ENCODE assay signal across 18 cellular contexts in the genomic region with DNA sequence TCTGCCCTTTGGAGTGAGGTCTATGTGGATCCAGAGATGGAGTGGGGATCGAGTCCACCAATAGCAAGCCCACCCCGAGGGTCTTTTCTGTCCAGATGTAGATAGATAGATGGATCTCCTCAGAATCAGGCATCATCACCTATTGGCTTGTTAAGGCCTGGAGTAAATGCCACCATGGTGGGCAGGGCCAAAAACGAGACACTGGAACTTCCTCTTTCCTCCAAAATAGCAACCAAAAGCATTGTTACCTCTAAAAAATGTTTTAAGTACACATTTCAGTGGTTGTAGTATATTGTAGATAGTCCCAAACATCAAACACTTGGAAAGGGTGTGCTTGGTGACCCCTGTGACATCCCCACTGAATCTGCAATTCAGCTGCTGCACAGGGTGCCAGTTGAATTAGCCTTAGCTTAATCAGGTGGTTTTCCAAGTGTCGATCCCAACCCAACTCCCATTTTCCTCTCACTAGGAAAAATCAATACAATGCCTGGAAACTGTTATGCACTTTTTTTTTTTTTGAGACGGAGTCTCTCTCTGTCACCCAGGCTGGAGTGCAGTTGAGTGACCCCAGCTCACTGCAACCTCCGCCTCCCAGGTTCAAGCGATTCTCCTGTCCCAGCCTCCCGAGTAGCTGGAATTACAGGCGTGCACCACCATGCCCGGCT.
"Had no signal": no experiment of that assay in that cellular context is flagged by ENCODE, and none has a peak within 500 bp of the region (broad histone marks: within the 10 kb centered on the region; RNA-seq: fewer than 3 reads in every experiment).

No MANE protein-coding gene starts in this region.

- H3K9me3 ChIP-seq: gastrocnemius medialis, heart left ventricle, lower lobe of right lung, ovary, sigmoid colon, spleen, thoracic aorta had no signal

- H3K36me3 ChIP-seq: brain microvascular endothelial cell, gastrocnemius medialis, heart left ventricle, lower lobe of right lung, ovary, sigmoid colon, spleen, thoracic aorta had no signal

- DNase-seq: activated CD4-positive, alpha-beta T cell treated with anti-CD3 and anti-CD28 coated beads for 1 hour; activated CD4-positive, alpha-beta T cell treated with anti-CD3 and anti-CD28 coated beads, Interleukin-2, amount 50 U/mL, for 4 hours; activated naive CD4-positive, alpha-beta T cell treated with Interleukin-2 at 50 U/mL for 16 hours; activated T-cell treated with anti-CD3 and anti-CD28 coated beads for 4 hours; anterior cingulate cortex; brain microvascular endothelial cell; cerebellar nuclear complex; dermis blood vessel endothelial cell; gastrocnemius medialis; heart left ventricle; left colon; lower lobe of right lung; midbrain; ovary; sigmoid colon; spleen had no signal

- H3K27ac ChIP-seq: brain microvascular endothelial cell, gastrocnemius medialis, heart left ventricle, lower lobe of right lung, ovary, sigmoid colon, spleen, thoracic aorta, VCaP had no signal

- H3K4me1 ChIP-seq: gastrocnemius medialis, lower lobe of right lung had no signal

- H3K4me3 ChIP-seq: gastrocnemius medialis, heart left ventricle, lower lobe of right lung, ovary, sigmoid colon, spleen, thoracic aorta had no signal

- H3K27me3 ChIP-seq: brain microvascular endothelial cell, gastrocnemius medialis, heart left ventricle, ovary, sigmoid colon, spleen had no signal
